16 cellular contexts compared by ENCODE assay signal in genomic region chr17:61354895-61355294, GRCh38. TPM values are rescaled to one million over a fixed set of nuclear protein-coding genes. Genes with fewer than 3 reads are reported as not detected.
"Had no signal": no experiment of that assay in that cellular context is flagged by ENCODE, and none has a peak within 500 bp of the region (broad histone marks: within the 10 kb centered on the region; RNA-seq: fewer than 3 reads in every experiment).

No MANE protein-coding gene starts in this region.

- H3K9me3 ChIP-seq: ascending aorta, gastroesophageal sphincter, left lung, upper lobe of left lung had no signal

- ATAC-seq: gastroesophageal sphincter; left lung; naive thymus-derived CD8-positive, alpha-beta T cell; right cardiac atrium had no signal

- H3K36me3 ChIP-seq: ascending aorta, gastroesophageal sphincter, left lung, upper lobe of left lung had no signal

- H3K4me3 Mint-ChIP-seq: activated naive CD4-positive, alpha-beta T cell treated with anti-CD3 and anti-CD28 coated beads for 36 hours; naive thymus-derived CD8-positive, alpha-beta T cell; stimulated activated naive CD8-positive, alpha-beta T cell treated with anti-CD3 and anti-CD28 coated beads, Interleukin-15, Interleukin-2, amounts not matched to agents 100 ng/mL and 50 ng/mL, for 24 hours had no signal

- H3K27ac Mint-ChIP-seq: activated naive CD4-positive, alpha-beta T cell treated with anti-CD3 and anti-CD28 coated beads for 36 hours; activated T-helper 2 cell treated with anti-CD3 and anti-CD28 coated beads, Interferon-gamma antibody, Interleukin-2, Interleukin-4, amounts not matched to agents 10 μg/mL and 5 μg/mL and 100 μg/mL, durations not matched to agents 14 hours and 24 hours and 36 hours; naive thymus-derived CD8-positive, alpha-beta T cell; stimulated activated naive CD8-positive, alpha-beta T cell treated with anti-CD3 and anti-CD28 coated beads, Interleukin-15, Interleukin-2, amounts not matched to agents 100 ng/mL and 50 ng/mL, for 24 hours had no signal

- H3K27me3 ChIP-seq: ascending aorta, dorsolateral prefrontal cortex, gastroesophageal sphincter, left lung, upper lobe of left lung had no signal

- H3K27me3 Mint-ChIP-seq: naive thymus-derived CD8-positive, alpha-beta T cell; stimulated activated naive CD8-positive, alpha-beta T cell treated with anti-CD3 and anti-CD28 coated beads, Interleukin-15, Interleukin-2, amounts not matched to agents 100 ng/mL and 50 ng/mL, for 24 hours had no signal

- H3K4me3 ChIP-seq: ascending aorta, dorsolateral prefrontal cortex, gastroesophageal sphincter, left lung, upper lobe of left lung had no signal

- H3K4me1 ChIP-seq: ascending aorta, gastroesophageal sphincter had no signal

- H3K27ac ChIP-seq: ascending aorta, dorsolateral prefrontal cortex, gastroesophageal sphincter, left lung, upper lobe of left lung had no signal

- H3K36me3 Mint-ChIP-seq: naive thymus-derived CD8-positive, alpha-beta T cell had no signal

- DNase-seq: activated CD4-positive, alpha-beta T cell treated with anti-CD3 and anti-CD28 coated beads for 1 hour; activated CD4-positive, alpha-beta T cell treated with anti-CD3 and anti-CD28 coated beads, Interleukin-2, amount 50 U/mL, for 4 hours; activated naive CD4-positive, alpha-beta T cell treated with anti-CD3 and anti-CD28 coated beads for 36 hours; dorsolateral prefrontal cortex; erythroblast; left lung; naive thymus-derived CD8-positive, alpha-beta T cell; nucleus accumbens; right cardiac atrium; small intestine; upper lobe of left lung had no signal

- H3K9me3 Mint-ChIP-seq: activated naive CD4-positive, alpha-beta T cell treated with anti-CD3 and anti-CD28 coated beads for 36 hours; activated T-helper 2 cell treated with anti-CD3 and anti-CD28 coated beads, Interferon-gamma antibody, Interleukin-2, Interleukin-4, amounts not matched to agents 10 μg/mL and 5 μg/mL and 100 μg/mL, durations not matched to agents 14 hours and 24 hours and 36 hours; naive thymus-derived CD8-positive, alpha-beta T cell; stimulated activated naive CD8-positive, alpha-beta T cell treated with anti-CD3 and anti-CD28 coated beads, Interleukin-15, Interleukin-2, amounts not matched to agents 100 ng/mL and 50 ng/mL, for 24 hours had no signal

RNA-seq across cellular contexts. Expression of gene TBX2, which starts 44.7 kb away (rescaled TPM):
- total RNA-seq: activated naive CD4-positive, alpha-beta T cell treated with anti-CD3 and anti-CD28 coated beads for 36 hours had no signal
- polyA plus RNA-seq: keratinocyte; naive thymus-derived CD8-positive, alpha-beta T cell had no signal
